8 cellular contexts compared by ENCODE assay signal in genomic region chr3:16286161-16286560, GRCh38. TPM values are rescaled to one million over a fixed set of nuclear protein-coding genes. Genes with fewer than 3 reads are reported as not detected.
DNase-seq lines count a peak whose midpoint lies in the region; ATAC-seq, FAIRE-seq and TF ChIP-seq lines count a peak whose summit lies in the region.
"Had no signal": no experiment of that assay in that cellular context is flagged by ENCODE, and none has a peak within 500 bp of the region (broad histone marks: within the 10 kb centered on the region; RNA-seq: fewer than 3 reads in every experiment).

No MANE protein-coding gene starts in this region.

- no peak overlapping the region for H3K9ac ChIP-seq in K562 (ENCODE audit: insufficient read depth in 1 of 2, low read depth in 2 of 2, low read length in 2 of 2)

- no peak for TF ChIP-seq RAD21 in K562 (CRISPR knock-in tag; conservative IDR thresholded peaks at IDR 0.05 in 1 of 2, IDR thresholded peaks at IDR 0.05 in 1 of 2)

- TF ChIP-seq EP300 in K562 (IDR thresholded peaks at IDR 0.05; ENCODE audit: low read length) = no peak

- no peak for FAIRE-seq in K562 (lab: Jason Lieb, UNC)

- no peak for TF ChIP-seq CTCF in K562 (IDR thresholded peaks at IDR 0.05 in 2 of 3, conservative IDR thresholded peaks at IDR 0.05 in 1 of 3; ENCODE audit: insufficient read depth in 2 of 3, low read depth in 1 of 3, low read length in 3 of 3)
- no peak for TF ChIP-seq CTCF in tibial artery (IDR thresholded peaks at IDR 0.05)

- ATAC-seq in GM21381 (IDR thresholded peaks at IDR 0.05; ENCODE audit: unreplicated experiment) (peak; percentile 79), K562 (peak; percentile 43)

- H3K79me2 ChIP-seq in K562 (ENCODE audit: control insufficient read depth, insufficient read depth, low read length) = peaks cover 18% of the 10 kb centered on the region; the same call in 2 of the 3 replicates

- 0 out of 2 replicates have a peak overlapping the region, but pooled peaks have one; percentile 4 for H3K4me2 ChIP-seq in K562 (ENCODE audit: insufficient read depth, low read length)

- in situ Hi-C loops in K562 (cut with MboI) = loop anchor here (5.0 kb wide), 1 partner anchor 266 kb away; no protein-coding TSS in a partner anchor

- H4K20me1 ChIP-seq in K562 (replicated peaks; ENCODE audit: control insufficient read depth, insufficient read depth, low read length) = no peaks in the 10 kb centered on the region

- H3K9me3 ChIP-seq in K562 (replicated peaks; ENCODE audit: control insufficient read depth, insufficient read depth, low read depth, low read length) (no peaks in the 10 kb centered on the region), MG63 (no peaks in the 10 kb centered on the region), tibial artery (no peaks in the 10 kb centered on the region)

- TF ChIP-seq POLR2A in K562 (conservative IDR thresholded peaks at IDR 0.05) = no peak

- no peak overlapping the region for H2AFZ ChIP-seq in K562 (ENCODE audit: low read depth, low read length)

- H3K36me3 ChIP-seq in K562 (ENCODE audit: control insufficient read depth, insufficient read depth, low read length) = peaks cover 91% of the 10 kb centered on the region
- H3K36me3 ChIP-seq in MG63 = no peaks in the 10 kb centered on the region
- H3K36me3 ChIP-seq in tibial artery = peaks cover 0 to 27% (median 0%) of the 10 kb centered on the region in 3 donors

- H3K27me3 ChIP-seq in K562 (ENCODE audit: control insufficient read depth in 2 of 2, insufficient read depth in 2 of 2, low read length in 2 of 2) (no peaks in the 10 kb centered on the region), MG63 (no peaks in the 10 kb centered on the region), tibial artery (no peaks in the 10 kb centered on the region)

- BruUV-seq in K562 (replicated peaks; lab: Mats Ljungman, UMichigan) = no TSS peak

- H3K4me3 ChIP-seq in K562 (no peak overlapping the region), MG63 (no peak overlapping the region), tibial artery (no peak overlapping the region)

- peak; percentile 42 for DNase-seq in NK-92 treated with Interleukin-12 subunit alpha and Interleukin-12 subunit beta, amount 100 ng/mL, for 24 hours (lab: John Stamatoyannopoulos, UW)
- no peak for DNase-seq in K562 (ENCODE audit: extremely low read depth in 1 of 4, low spot score in 3 of 4)
- DNase-seq in stimulated activated naive CD4-positive, alpha-beta T cell (lab: John Stamatoyannopoulos, UW) = peak; percentile 39 to 86 (median 71)
- DNase-seq in MG63 = no peak
- no peak for DNase-seq in SW480 (ENCODE audit: low spot score)
- no peak for DNase-seq in tibial artery
- DNase-seq: IMR-90 had no signal

- no peaks in the 10 kb centered on the region for H3K9me1 ChIP-seq in K562 (ENCODE audit: control insufficient read depth, insufficient read depth, low read length)

- intact Hi-C loops in K562 (cut with micrococcal nuclease) = no loop called here
- intact Hi-C loops in tibial artery (cut with DNase I; ENCODE audit: low total_unique reads) = loop anchor here (5.0 kb wide), 1 partner anchor 266 kb away; no protein-coding TSS in a partner anchor

- H3K4me1 ChIP-seq in K562 (replicated peaks in 1 of 2; ENCODE audit: control insufficient read depth in 2 of 2, insufficient read depth in 2 of 2, low read length in 2 of 2) = peaks cover 2 to 42% of the 10 kb centered on the region in 2 experiments; a peak in 4 of 5 replicates
- peaks cover 0 to 21% (median 7%) of the 10 kb centered on the region in 4 donors for H3K4me1 ChIP-seq in tibial artery

- POLR2A ChIA-PET in K562 (lab: Yijun Ruan, JAX) = interaction anchor here (1.0 to 1.3 kb wide), 3 partner anchors 18 to 210 kb away, joined by 3 to 4 read pairs (median 3); no protein-coding TSS in a partner anchor

- WGBS in K562 (ENCODE audit: insufficient coverage, low coverage, missing lambda C conversion rate) = 69% methylated on average over 3 of the region's 3 CpGs

- CTCF ChIA-PET in K562 (lab: Yijun Ruan, JAX; ENCODE audit: low intra/inter-chr PET ratio) = no interaction called here

- peak overlapping the region; percentile 29; the same call in 2 of the 3 replicates for H3K27ac ChIP-seq in K562 (ENCODE audit: extremely low read depth, low read depth, low read length)
- H3K27ac ChIP-seq in tibial artery = no peak overlapping the region

TF ChIP-seq in K562, 482 proteins besides CTCF, POLR2A, EP300 and RAD21:
- peak; percentile 43; the same call in 1 of the 2 replicates for TF ChIP-seq JUND (IDR thresholded peaks at IDR 0.05; ENCODE audit: borderline replicate concordance, low read depth, low read length)
- TF ChIP-seq JUND (tag; IDR thresholded peaks at IDR 0.05; ENCODE audit: borderline replicate concordance, low read depth, low read length) = no peak
- peak; percentile 46 for TF ChIP-seq FOSL1 (tag; conservative IDR thresholded peaks at IDR 0.05)
- TF ChIP-seq SETDB1 (IDR thresholded peaks at IDR 0.05; ENCODE audit: low read length) = no peak

RNA-seq across cellular contexts. Expression of gene OXNAD1, which starts 21.1 kb away (rescaled TPM):
- total RNA-seq in K562 (2011; cell fraction: chromatin; rRNA removed; ENCODE audit: low replicate concordance) = 95.1 and 114 TPM in 2 replicates
- total RNA-seq in K562 (2011; cell fraction: nucleolus; rRNA removed) = 55.7 and 63.8 TPM in 2 replicates
- 70.1 and 91.8 TPM in 2 replicates for total RNA-seq in K562 (2011; cell fraction: nucleoplasm; rRNA removed)
- total RNA-seq in K562 (2014; rRNA removed) (41.2 and 41.6 TPM in 2 replicates), K562 (2014; rRNA removed; fragmentation: Illumina TruSeq; extraction: Trizol) (43.6 and 49.4 TPM in 2 replicates), K562 (2015; rRNA removed; fragmentation: Illumina TruSeq; extraction: Trizol) (37.7 and 41.1 TPM in 2 replicates), K562 (2021) (38.9 and 40.9 TPM in 2 replicates)
- polyA plus RNA-seq in K562 (2011; rRNA removed) (35.5 and 44.4 TPM in 2 replicates), K562 (2014; fragmentation: Illumina TruSeq; extraction: Trizol) (42.9 and 44.1 TPM in 2 replicates), K562 (2014; fragmentation: Nextera tagmentation; extraction: Ambion mirVana) (10 to 100 TPM; 12.8 to 14.5 TPM), K562 (2014; rRNA removed) (33.0 and 38.2 TPM in 2 replicates)
- 19.0 and 27.9 TPM in 2 replicates for polyA plus RNA-seq in K562 (2011; cell fraction: cytosol; rRNA removed)
- 38.4 and 44.0 TPM in 2 replicates for polyA plus RNA-seq in K562 (2011; cell fraction: nucleus; rRNA removed)
- polyA plus RNA-seq in K562 (2012) = 25.3 and 33.7 TPM in 2 replicates
- polyA minus RNA-seq in K562 (2011; rRNA and poly(A)+ RNA removed) = 63.7 and 64.9 TPM in 2 replicates
- 19.3 and 23.3 TPM in 2 replicates for polyA minus RNA-seq in K562 (2011; cell fraction: cytosol; rRNA and poly(A)+ RNA removed)
- polyA minus RNA-seq in K562 (2011; cell fraction: nucleus; rRNA and poly(A)+ RNA removed) = 54.3 and 94.4 TPM in 2 replicates
- total RNA-seq in MG63 (2014; rRNA removed; shearing (Covaris generic); ENCODE audit: low replicate concordance) = 8.8 and 13.0 TPM in 2 replicates

RNA-seq across cellular contexts. Expression of gene DPH3, which starts 21.4 kb away (rescaled TPM):
- total RNA-seq in K562 (2011; cell fraction: chromatin; rRNA removed; ENCODE audit: low replicate concordance) = 3.7 and 8.1 TPM in 2 replicates
- total RNA-seq in K562 (2011; cell fraction: nucleolus; rRNA removed) = 3.0 and 3.2 TPM in 2 replicates
- 6.1 and 11.6 TPM in 2 replicates for total RNA-seq in K562 (2011; cell fraction: nucleoplasm; rRNA removed)
- total RNA-seq in K562 (2014; rRNA removed) = 15.9 and 16.0 TPM in 2 replicates
- total RNA-seq in K562 (2014; rRNA removed; fragmentation: Illumina TruSeq; extraction: Trizol) = 32.8 and 34.2 TPM in 2 replicates
- 26.9 and 30.3 TPM in 2 replicates for total RNA-seq in K562 (2015; rRNA removed; fragmentation: Illumina TruSeq; extraction: Trizol)
- 44.0 and 46.0 TPM in 2 replicates for total RNA-seq in K562 (2021)
- 48.3 and 62.7 TPM in 2 replicates for polyA plus RNA-seq in K562 (2011; rRNA removed)
- 8.6 and 12.8 TPM in 2 replicates for polyA plus RNA-seq in K562 (2011; cell fraction: cytosol; rRNA removed)
- polyA plus RNA-seq in K562 (2011; cell fraction: nucleus; rRNA removed) = 5.3 and 11.8 TPM in 2 replicates
- polyA plus RNA-seq in K562 (2012) = 26.1 and 35.0 TPM in 2 replicates
- polyA plus RNA-seq in K562 (2014; fragmentation: Illumina TruSeq; extraction: Trizol) = 36.6 and 38.7 TPM in 2 replicates
- polyA plus RNA-seq in K562 (2014; fragmentation: Nextera tagmentation; extraction: Ambion mirVana) = 100 to 1,000 TPM; 131 TPM
- 27.2 and 28.3 TPM in 2 replicates for polyA plus RNA-seq in K562 (2014; rRNA removed)
- polyA minus RNA-seq in K562 (2011; rRNA and poly(A)+ RNA removed) = 24.8 and 26.0 TPM in 2 replicates
- polyA minus RNA-seq in K562 (2011; cell fraction: cytosol; rRNA and poly(A)+ RNA removed) = 11.1 and 12.0 TPM in 2 replicates
- polyA minus RNA-seq in K562 (2011; cell fraction: nucleus; rRNA and poly(A)+ RNA removed) = 5.1 and 9.1 TPM in 2 replicates
- total RNA-seq in MG63 (2014; rRNA removed; shearing (Covaris generic); ENCODE audit: low replicate concordance) = 3.4 and 6.0 TPM in 2 replicates

Comparison
In these comparisons a context has a peak if more than half of its experiments do, and no peak if none do; other contexts are left out.
1. DNase-seq: peak in NK-92 treated with Interleukin-12 subunit alpha and Interleukin-12 subunit beta, amount 100 ng/mL, for 24 hours (single experiment) and stimulated activated naive CD4-positive, alpha-beta T cell (6 of 6); none in K562 (0 of 4), MG63 (single experiment), SW480 (single experiment) and tibial artery (0 of 2).